ENCODE assay signal across 30 cellular contexts in genomic region chr6:38142178-38142902, GRCh38.
"Had no signal": no experiment of that assay in that cellular context is flagged by ENCODE, and none has a peak within 500 bp of the region (broad histone marks: within the 10 kb centered on the region; RNA-seq: fewer than 3 reads in every experiment).

No MANE protein-coding gene starts in this region.

- DNase-seq: activated CD4-positive, alpha-beta T cell treated with anti-CD3 and anti-CD28 coated beads for 48 hours; activated CD4-positive, alpha-beta T cell treated with anti-CD3 and anti-CD28 coated beads, Interleukin-2, amount 50 U/mL, for 48 hours; activated CD8-positive, alpha-beta memory T cell treated with anti-CD3 and anti-CD28 coated beads for 24 hours; activated gamma-delta T cell treated with Interleukin-2 at 50 U/mL for 16 hours; activated T-cell treated with anti-CD3 and anti-CD28 coated beads, Interleukin-2, amount 50 U/mL, for 1 hour; cerebellar nuclear complex; kidney glomerular epithelial cell; lower lobe of right lung; mesenchymal stem cell; ovary; retina; stimulated activated CD4-positive, alpha-beta T cell treated with anti-CD3 and anti-CD28 coated beads, Interleukin-1b, Interleukin-23, amount 100 ng/mL, for 48 hours; stimulated activated CD4-positive, alpha-beta T cell treated with anti-CD3 and anti-CD28 coated beads, Interleukin-4, amount 100 ng/mL, for 4 hours; stimulated activated naive B cell treated with anti-CD40 and anti-IgM and Interleukin-4, amounts not matched to agents 10 μg/mL and 1 μg/mL and 100 μg/mL, for 72 hours; stomach; SW 1271; T-helper 9 cell; tibial artery; WERI-Rb-1 had no signal

- H3K9me3 ChIP-seq: lower lobe of right lung, neutrophil, ovary, prostate gland, stomach, suprapubic skin, tibial artery had no signal

- H3K36me3 Mint-ChIP-seq: activated naive CD4-positive, alpha-beta T cell treated with anti-CD3 and anti-CD28 coated beads, Interleukin-2, amount 50 U/mL, for 72 hours; natural killer cell treated with Interleukin-12 subunit alpha and Interleukin-12 subunit beta and Interleukin-15 and Interleukin-18, amount 100 ng/mL, for 72 hours had no signal

- ATAC-seq: activated CD4-positive, CD25-positive, alpha-beta regulatory T cell treated with anti-CD3 and anti-CD28 coated beads, Interleukin-2, amount 50 U/mL, for 24 hours; activated T-helper 17 cell treated with anti-CD3 and anti-CD28 coated beads, Interleukin-2, amount 50 U/mL, for 72 hours; left lobe of liver; lower lobe of right lung; natural killer cell treated with Interleukin-12 subunit alpha and Interleukin-12 subunit beta and Interleukin-15 and Interleukin-18, amount 100 ng/mL, for 72 hours had no signal

- H3K4me1 ChIP-seq: prostate gland had no signal

- H3K4me3 Mint-ChIP-seq: activated T-helper 17 cell treated with anti-CD3 and anti-CD28 coated beads, Interleukin-2, amount 50 U/mL, for 72 hours; natural killer cell treated with Interleukin-12 subunit alpha and Interleukin-12 subunit beta and Interleukin-15 and Interleukin-18, amount 100 ng/mL, for 72 hours; stimulated activated naive B cell treated with anti-CD40 and anti-IgM and Interleukin-4, amounts not matched to agents 10 μg/mL and 1 μg/mL and 100 μg/mL, for 72 hours; T-helper 1 cell treated with Interleukin-12 subunit alpha and Interleukin-12 subunit beta and Interleukin-4 antibody, amounts not matched to agents 30 μg/mL and 1 μg/mL, for 36 hours had no signal

- H3K27ac ChIP-seq: coronary artery, lower lobe of right lung, neutrophil, ovary, prostate gland, stomach, suprapubic skin, tibial artery, WERI-Rb-1 had no signal

- H3K4me3 ChIP-seq: coronary artery, lower lobe of right lung, ovary, prostate gland, smooth muscle cell, stomach, suprapubic skin, tibial artery had no signal

- H3K36me3 ChIP-seq: ovary, prostate gland had no signal

- H3K9me3 Mint-ChIP-seq: activated naive CD4-positive, alpha-beta T cell treated with anti-CD3 and anti-CD28 coated beads, Interleukin-2, amount 50 U/mL, for 72 hours; activated T-helper 17 cell treated with anti-CD3 and anti-CD28 coated beads, Interleukin-2, amount 50 U/mL, for 72 hours; natural killer cell treated with Interleukin-12 subunit alpha and Interleukin-12 subunit beta and Interleukin-15 and Interleukin-18, amount 100 ng/mL, for 72 hours; stimulated activated naive B cell treated with anti-CD40 and anti-IgM and Interleukin-4, amounts not matched to agents 10 μg/mL and 1 μg/mL and 100 μg/mL, for 72 hours; T-helper 1 cell treated with Interleukin-12 subunit alpha and Interleukin-12 subunit beta and Interleukin-4 antibody, amounts not matched to agents 30 μg/mL and 1 μg/mL, for 36 hours had no signal

- H3K27me3 Mint-ChIP-seq: activated T-helper 17 cell treated with anti-CD3 and anti-CD28 coated beads, Interleukin-2, amount 50 U/mL, for 72 hours; natural killer cell treated with Interleukin-12 subunit alpha and Interleukin-12 subunit beta and Interleukin-15 and Interleukin-18, amount 100 ng/mL, for 72 hours; stimulated activated naive B cell treated with anti-CD40 and anti-IgM and Interleukin-4, amounts not matched to agents 10 μg/mL and 1 μg/mL and 100 μg/mL, for 72 hours had no signal

- H3K27me3 ChIP-seq: neutrophil, ovary, stomach, suprapubic skin, tibial artery had no signal

- H3K27ac Mint-ChIP-seq: activated T-helper 17 cell treated with anti-CD3 and anti-CD28 coated beads, Interleukin-2, amount 50 U/mL, for 72 hours; natural killer cell treated with Interleukin-12 subunit alpha and Interleukin-12 subunit beta and Interleukin-15 and Interleukin-18, amount 100 ng/mL, for 72 hours; T-helper 1 cell treated with Interleukin-12 subunit alpha and Interleukin-12 subunit beta and Interleukin-4 antibody, amounts not matched to agents 30 μg/mL and 1 μg/mL, for 36 hours had no signal
